ENCODE assay signal across 1 cellular context in the genomic region with DNA sequence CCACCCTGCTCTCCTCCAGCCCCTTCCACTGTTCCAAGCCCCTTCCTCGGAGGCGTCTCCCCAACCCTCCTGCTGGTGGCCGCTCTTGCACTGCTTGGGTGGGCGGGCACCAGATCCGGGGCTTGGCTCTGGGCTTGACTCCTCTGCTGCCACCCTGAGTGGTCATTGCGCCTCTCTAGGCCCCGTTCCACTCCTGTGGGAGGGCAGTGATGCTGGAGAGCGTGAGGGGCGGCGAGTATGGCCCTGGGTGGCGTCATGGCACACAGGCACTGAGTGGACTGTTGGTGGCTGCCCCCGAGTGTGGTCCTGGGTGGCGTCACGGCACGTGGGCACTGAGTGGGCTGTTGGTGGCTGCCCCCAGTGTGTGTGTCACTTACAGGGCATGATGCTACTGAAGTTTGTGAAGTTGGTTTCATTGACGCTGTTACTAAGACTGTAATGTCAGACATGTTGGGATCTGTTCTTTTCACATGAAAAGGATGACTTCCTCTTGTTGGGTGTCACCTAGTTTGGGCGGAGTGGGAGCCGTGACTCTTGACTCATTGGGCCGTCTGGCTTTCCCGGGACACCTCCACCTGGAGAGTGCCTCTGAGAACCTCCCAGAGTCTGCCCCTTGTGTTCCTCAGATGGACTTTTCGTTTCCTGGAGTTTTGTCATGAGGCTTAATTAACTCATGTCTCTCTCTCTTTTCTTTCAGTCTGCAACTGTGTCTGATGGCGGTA.
TF ChIP-seq lines count a peak whose summit lies in the region.

No MANE protein-coding gene starts in this region.

TF ChIP-seq in K562, 482 proteins besides CTCF, POLR2A, EP300 and RAD21:
- TF ChIP-seq JUN (IDR thresholded peaks at IDR 0.05; ENCODE audit: borderline replicate concordance, low read depth, low read length): no peak
- no peak for TF ChIP-seq JUN (CRISPR knock-in tag; IDR thresholded peaks at IDR 0.05; ENCODE audit: borderline replicate concordance)
- no peak for TF ChIP-seq ELF2 (CRISPR knock-in tag; IDR thresholded peaks at IDR 0.05)
- TF ChIP-seq, protein P1, sequence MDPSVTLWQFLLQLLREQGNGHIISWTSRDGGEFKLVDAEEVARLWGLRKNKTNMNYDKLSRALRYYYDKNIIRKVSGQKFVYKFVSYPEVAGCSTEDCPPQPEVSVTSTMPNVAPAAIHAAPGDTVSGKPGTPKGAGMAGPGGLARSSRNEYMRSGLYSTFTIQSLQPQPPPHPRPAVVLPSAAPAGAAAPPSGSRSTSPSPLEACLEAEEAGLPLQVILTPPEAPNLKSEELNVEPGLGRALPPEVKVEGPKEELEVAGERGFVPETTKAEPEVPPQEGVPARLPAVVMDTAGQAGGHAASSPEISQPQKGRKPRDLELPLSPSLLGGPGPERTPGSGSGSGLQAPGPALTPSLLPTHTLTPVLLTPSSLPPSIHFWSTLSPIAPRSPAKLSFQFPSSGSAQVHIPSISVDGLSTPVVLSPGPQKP (CRISPR knock-in tag; IDR thresholded peaks at IDR 0.05): no peak
- 0 out of 2 replicates have a peak, but pooled peaks have one; percentile 11 for TF ChIP-seq GABPA (tag; conservative IDR thresholded peaks at IDR 0.05; ENCODE audit: low read depth)
- TF ChIP-seq ZNF586 (CRISPR knock-in tag; conservative IDR thresholded peaks at IDR 0.05): no peak
- TF ChIP-seq RB1 (IDR thresholded peaks at IDR 0.05; ENCODE audit: low read depth): no peak
- TF ChIP-seq, protein P2, sequence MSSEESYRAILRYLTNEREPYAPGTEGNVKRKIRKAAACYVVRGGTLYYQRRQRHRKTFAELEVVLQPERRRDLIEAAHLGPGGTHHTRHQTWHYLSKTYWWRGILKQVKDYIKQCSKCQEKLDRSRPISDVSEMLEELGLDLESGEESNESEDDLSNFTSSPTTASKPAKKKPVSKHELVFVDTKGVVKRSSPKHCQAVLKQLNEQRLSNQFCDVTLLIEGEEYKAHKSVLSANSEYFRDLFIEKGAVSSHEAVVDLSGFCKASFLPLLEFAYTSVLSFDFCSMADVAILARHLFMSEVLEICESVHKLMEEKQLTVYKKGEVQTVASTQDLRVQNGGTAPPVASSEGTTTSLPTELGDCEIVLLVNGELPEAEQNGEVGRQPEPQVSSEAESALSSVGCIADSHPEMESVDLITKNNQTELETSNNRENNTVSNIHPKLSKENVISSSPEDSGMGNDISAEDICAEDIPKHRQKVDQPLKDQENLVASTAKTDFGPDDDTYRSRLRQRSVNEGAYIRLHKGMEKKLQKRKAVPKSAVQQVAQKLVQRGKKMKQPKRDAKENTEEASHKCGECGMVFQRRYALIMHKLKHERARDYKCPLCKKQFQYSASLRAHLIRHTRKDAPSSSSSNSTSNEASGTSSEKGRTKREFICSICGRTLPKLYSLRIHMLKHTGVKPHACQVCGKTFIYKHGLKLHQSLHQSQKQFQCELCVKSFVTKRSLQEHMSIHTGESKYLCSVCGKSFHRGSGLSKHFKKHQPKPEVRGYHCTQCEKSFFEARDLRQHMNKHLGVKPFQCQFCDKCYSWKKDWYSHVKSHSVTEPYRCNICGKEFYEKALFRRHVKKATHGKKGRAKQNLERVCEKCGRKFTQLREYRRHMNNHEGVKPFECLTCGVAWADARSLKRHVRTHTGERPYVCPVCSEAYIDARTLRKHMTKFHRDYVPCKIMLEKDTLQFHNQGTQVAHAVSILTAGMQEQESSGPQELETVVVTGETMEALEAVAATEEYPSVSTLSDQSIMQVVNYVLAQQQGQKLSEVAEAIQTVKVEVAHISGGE (CRISPR knock-in tag; IDR thresholded peaks at IDR 0.05): peak in 1 of 3 experiments; percentile 15; a peak in 1 of 6 replicates
TF ChIP-seq in K562: peak in this region for 2.
